7 cellular contexts compared by ENCODE assay signal in the genomic region with DNA sequence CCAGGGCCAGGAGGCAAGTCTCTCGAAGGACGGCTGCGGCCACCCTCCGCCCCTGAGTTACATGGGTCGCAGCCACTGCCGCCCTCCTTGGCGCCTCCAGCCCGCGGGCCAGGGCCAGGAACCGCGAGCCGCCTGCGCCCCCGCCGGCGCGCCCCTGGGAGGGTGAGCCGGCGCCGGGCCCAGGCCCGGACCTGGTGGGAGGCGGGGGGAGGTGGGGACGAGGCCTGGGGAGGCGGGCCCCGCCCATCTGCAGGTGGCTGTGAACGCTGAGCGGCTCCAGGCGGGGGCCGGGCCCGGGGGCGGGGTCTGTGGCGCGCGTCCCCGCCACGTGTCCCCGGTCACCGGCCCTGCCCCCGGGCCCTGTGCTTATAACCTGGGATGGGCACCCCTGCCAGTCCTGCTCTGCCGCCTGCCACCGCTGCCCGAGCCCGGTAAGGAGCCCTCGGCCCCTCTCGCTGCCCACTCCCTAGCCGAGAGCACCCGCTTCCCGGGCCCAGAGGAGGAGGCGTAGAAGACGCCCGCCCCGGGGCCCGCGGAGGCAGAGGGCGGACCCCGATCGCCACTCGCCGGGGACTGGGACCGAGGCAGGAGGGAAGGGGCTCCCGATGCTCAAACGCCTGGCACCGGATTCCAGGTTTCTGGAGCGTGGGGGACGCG. TPM values are rescaled to one million over a fixed set of nuclear protein-coding genes. Genes with fewer than 3 reads are reported as not detected.
DNase-seq lines count a peak whose midpoint lies in the region; ATAC-seq and TF ChIP-seq lines count a peak whose summit lies in the region.

A gene (plus strand): TSS at position 397 of the 657 bp plus-strand sequence. CDS start 7,268 bp downstream, outside the sequence.

- intact Hi-C loops in HCT116 (cut with micrococcal nuclease) (no loop called here), OCI-LY7 (cut with micrococcal nuclease; ENCODE audit: unreplicated experiment) (no loop called here), left ventricle myocardium inferior (cut with micrococcal nuclease) (no loop called here)

- H3K9me2 ChIP-seq in HCT116 (ENCODE audit: insufficient read depth): no peaks in the 10 kb centered on the region
- H3K9me2 ChIP-seq in OCI-LY7 (ENCODE audit: insufficient read depth, low read length): no peaks in the 10 kb centered on the region

- H3K36me3 ChIP-seq in HCT116 (ENCODE audit: control insufficient read depth in 1 of 2, insufficient read depth in 2 of 2, low read length in 2 of 2) (no peaks in the 10 kb centered on the region), OCI-LY7 (ENCODE audit: insufficient read depth, low read length) (no peaks in the 10 kb centered on the region), left ventricle myocardium inferior (no peaks in the 10 kb centered on the region)

- peak within 1 kb of the TSS; percentile 76 for H3K9ac ChIP-seq in HCT116 (ENCODE audit: low read length)

- ATAC-seq in HCT116 (peak; percentile 90), HG03097 (IDR thresholded peaks at IDR 0.05; ENCODE audit: low FRiP score, unreplicated experiment) (no peak)

- H2AFZ ChIP-seq in HCT116 (ENCODE audit: low read depth, low read length, poor library complexity, severe bottlenecking): peak within 1 kb of the TSS; percentile 61
- H2AFZ ChIP-seq in OCI-LY7 (ENCODE audit: low read length): no peak within 1 kb of the TSS

- peaks cover 8% of the 10 kb centered on the region for H3K9me3 Mint-ChIP-seq in activated naive CD8-positive, alpha-beta T cell (ENCODE audit: low read depth)

- CTCF ChIA-PET in HCT116 (lab: Charles Lee): no interaction called here
- CTCF ChIA-PET in OCI-LY7 (lab: Charles Lee; ENCODE audit: unreplicated experiment): no interaction called here

- peak within 1 kb of the TSS; percentile 68 to 78 for H3K4me3 ChIP-seq in HCT116 (replicated peaks in 1 of 2; ENCODE audit: low read depth in 1 of 2, low read length in 2 of 2)
- H3K4me3 ChIP-seq in OCI-LY7 (ENCODE audit: low read depth, low read length, poor library complexity, severe bottlenecking): no peak within 1 kb of the TSS
- peak within 1 kb of the TSS; percentile 81 for H3K4me3 ChIP-seq in left ventricle myocardium inferior

- H3K27ac Mint-ChIP-seq in activated naive CD8-positive, alpha-beta T cell: no peak within 1 kb of the TSS

- H4K20me1 ChIP-seq in HCT116 (ENCODE audit: insufficient read depth) (no peaks in the 10 kb centered on the region), OCI-LY7 (ENCODE audit: insufficient read depth, low read length) (no peaks in the 10 kb centered on the region)

- no TSS peak for BruUV-seq in HCT116 (replicated peaks; lab: Mats Ljungman, UMichigan)
- BruUV-seq in OCI-LY7 (replicated peaks; lab: Mats Ljungman, UMichigan): no TSS peak

- RAD21 ChIA-PET in HCT116 (lab: Charles Lee; ENCODE audit: low non-redundant PET in 1 of 2, low total read pairs in 2 of 2, uncharacterized antibody in 2 of 2, unreplicated experiment in 2 of 2): no interaction called here

- H3K27me3 Mint-ChIP-seq in activated naive CD8-positive, alpha-beta T cell: peaks cover 16% of the 10 kb centered on the region

- peaks cover 2% of the 10 kb centered on the region for H3K36me3 Mint-ChIP-seq in activated naive CD8-positive, alpha-beta T cell

- TF ChIP-seq RAD21 in HCT116 (IDR thresholded peaks at IDR 0.05; ENCODE audit: low read depth): no peak

- peak within 1 kb of the TSS; percentile 74 for H3K4me3 Mint-ChIP-seq in activated naive CD8-positive, alpha-beta T cell

- H3K4me1 ChIP-seq in HCT116 (ENCODE audit: control insufficient read depth in 1 of 2, insufficient read depth in 2 of 2, low read length in 2 of 2) (peaks cover 23 to 27% of the 10 kb centered on the region in 2 experiments), OCI-LY7 (ENCODE audit: insufficient read depth, low read length, poor library complexity, severe bottlenecking) (peaks cover 9% of the 10 kb centered on the region), left ventricle myocardium inferior (peaks cover 59% of the 10 kb centered on the region)

- TF ChIP-seq CTCF in HCT116 (IDR thresholded peaks at IDR 0.05 in 2 of 3, conservative IDR thresholded peaks at IDR 0.05 in 1 of 3; ENCODE audit: borderline replicate concordance in 1 of 3, insufficient read depth in 1 of 3, low read depth in 2 of 3, low read length in 2 of 3) (no peak), OCI-LY7 (conservative IDR thresholded peaks at IDR 0.05; ENCODE audit: low read length) (no peak), left ventricle myocardium inferior (IDR thresholded peaks at IDR 0.05; ENCODE audit: borderline replicate concordance) (no peak)

- DNase-seq in HCT116 (ENCODE audit: low read depth, low spot score): no peak
- DNase-seq in OCI-LY7 (ENCODE audit: low spot score): peak; percentile 13
- peak; percentile 79 for DNase-seq in left ventricle myocardium inferior
- peak; percentile 65 for DNase-seq in retina
- DNase-seq in NCI-H526 treated with DMSO at 0.1 percent for 48 hours (lab: John Stamatoyannopoulos, UW): no peak

- H3K4me2 ChIP-seq in HCT116 (ENCODE audit: low read length) (peak within 1 kb of the TSS; percentile 99), OCI-LY7 (ENCODE audit: low read length) (no peak within 1 kb of the TSS)

- POLR2A ChIA-PET in HCT116 (lab: Charles Lee) (no interaction called here), OCI-LY7 (lab: Charles Lee) (no interaction called here)

- peaks cover 2% of the 10 kb centered on the region for H3K4me1 Mint-ChIP-seq in activated naive CD8-positive, alpha-beta T cell (ENCODE audit: low read depth)

- H3K27ac ChIP-seq in HCT116 (ENCODE audit: low read depth, low read length): peak within 1 kb of the TSS; percentile 51
- H3K27ac ChIP-seq in OCI-LY7 (ENCODE audit: low read depth, low read length, poor library complexity, severe bottlenecking): no peak within 1 kb of the TSS
- peak within 1 kb of the TSS; percentile 89 for H3K27ac ChIP-seq in left ventricle myocardium inferior (replicated peaks)

- TF ChIP-seq POLR2A in HCT116 (IDR thresholded peaks at IDR 0.05; ENCODE audit: borderline replicate concordance, extremely low read depth, insufficient read depth, insufficient read length): no peak

- H3K27me3 ChIP-seq in HCT116 (ENCODE audit: insufficient read depth, low read length): no peaks in the 10 kb centered on the region
- H3K27me3 ChIP-seq in left ventricle myocardium inferior (ENCODE audit: low read depth): no peaks in the 10 kb centered on the region

- H3K79me2 ChIP-seq in HCT116 (ENCODE audit: insufficient read depth, low read length) (no peaks in the 10 kb centered on the region), OCI-LY7 (ENCODE audit: insufficient read depth, low read depth, low read length) (no peaks in the 10 kb centered on the region)

- H3K9me3 ChIP-seq in HCT116 (ENCODE audit: control insufficient read depth in 1 of 2, insufficient read depth in 1 of 2, low read depth in 1 of 2, low read length in 2 of 2): no peaks in the 10 kb centered on the region
- H3K9me3 ChIP-seq in OCI-LY7 (ENCODE audit: low read length): peaks cover 14% of the 10 kb centered on the region
- peaks cover 21% of the 10 kb centered on the region for H3K9me3 ChIP-seq in left ventricle myocardium inferior (replicated peaks)

TF ChIP-seq in HCT116, 20 proteins besides CTCF, POLR2A, EP300 and RAD21:
- TF ChIP-seq, protein P1, sequence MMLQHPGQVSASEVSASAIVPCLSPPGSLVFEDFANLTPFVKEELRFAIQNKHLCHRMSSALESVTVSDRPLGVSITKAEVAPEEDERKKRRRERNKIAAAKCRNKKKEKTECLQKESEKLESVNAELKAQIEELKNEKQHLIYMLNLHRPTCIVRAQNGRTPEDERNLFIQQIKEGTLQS (IDR thresholded peaks at IDR 0.05): no peak
- TF ChIP-seq POLR2AphosphoS5 (IDR thresholded peaks at IDR 0.05; ENCODE audit: low read depth, low read length) (peak; percentile 80), ZFX (IDR thresholded peaks at IDR 0.05) (0 out of 2 replicates have a peak, but pooled peaks have one; percentile 34)

RNA-seq across cellular contexts. Expression of the gene that starts here (rescaled TPM):
- total RNA-seq in HCT116 (2021; ENCODE audit: unreplicated experiment) (92.6 TPM), OCI-LY7 (2022) (0.70 and 0.76 TPM in 2 replicates), left ventricle myocardium inferior (71.3 TPM)
- polyA plus RNA-seq in HCT116 (2012): 159 and 175 TPM in 2 replicates
- total RNA-seq in OCI-LY7 (2014; rRNA removed; shearing (Covaris generic)): 13.6 and 16.3 TPM in 2 replicates

Comparison
In these comparisons a context has a peak if more than half of its experiments do, and no peak if none do; other contexts are left out.
1. DNase-seq: peak in OCI-LY7 (single experiment), left ventricle myocardium inferior (single experiment) and retina (single experiment); none in HCT116 (single experiment) and NCI-H526 treated with DMSO at 0.1 percent for 48 hours (single experiment).